11 cellular contexts compared by ENCODE assay signal in the genomic region with DNA sequence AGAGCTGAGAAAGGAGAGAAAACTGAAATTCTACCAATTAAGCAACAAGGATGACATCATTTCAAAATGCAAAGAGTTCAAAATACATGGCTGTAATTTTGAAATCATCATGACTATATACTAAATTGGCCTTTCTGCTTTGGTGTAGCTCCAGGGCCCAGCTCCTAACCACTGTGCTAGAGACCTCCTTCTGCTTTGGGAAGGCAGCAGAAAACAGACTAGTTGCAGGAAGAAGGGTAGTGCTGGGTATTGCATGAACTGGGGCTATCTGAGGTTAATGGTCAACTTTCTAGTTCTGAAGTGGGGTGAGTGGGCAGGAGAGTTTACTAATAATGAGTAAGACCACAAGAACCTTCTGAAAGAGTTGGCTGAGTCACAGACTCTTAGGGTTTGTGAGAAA.
DNase-seq lines count a peak whose midpoint lies in the region; ATAC-seq, FAIRE-seq and TF ChIP-seq lines count a peak whose summit lies in the region.
"Had no signal": no experiment of that assay in that cellular context is flagged by ENCODE, and none has a peak within 500 bp of the region (broad histone marks: within the 10 kb centered on the region; RNA-seq: fewer than 3 reads in every experiment).

No MANE protein-coding gene starts in this region.

- H3K27me3 ChIP-seq in astrocyte (ENCODE audit: insufficient read depth, low read length): no peaks in the 10 kb centered on the region
- H3K27me3 ChIP-seq in thyroid gland: no peaks in the 10 kb centered on the region

- H3K36me3 Mint-ChIP-seq in astrocyte (ENCODE audit: low read depth, unreplicated experiment): no peaks in the 10 kb centered on the region

- TF ChIP-seq CTCF in astrocyte (IDR thresholded peaks at IDR 0.05; ENCODE audit: insufficient read depth, low read depth, low read length): no peak
- no peak for TF ChIP-seq CTCF in thyroid gland (IDR thresholded peaks at IDR 0.05)

- H3K4me1 ChIP-seq in astrocyte (ENCODE audit: insufficient read depth, low read length) (peaks cover 7% of the 10 kb centered on the region), thyroid gland (no peaks in the 10 kb centered on the region)

- intact Hi-C loops in thyroid gland (cut with DNase I): no loop called here

- peaks cover 3% of the 10 kb centered on the region for H3K4me1 Mint-ChIP-seq in astrocyte (ENCODE audit: low read depth, unreplicated experiment)

- peak overlapping the region; percentile 27 for H3K4me2 ChIP-seq in astrocyte (ENCODE audit: low read length)

- no peak overlapping the region for H3K4me3 ChIP-seq in astrocyte (ENCODE audit: insufficient read depth, low read depth, low read length)
- no peak overlapping the region for H3K4me3 ChIP-seq in thyroid gland (replicated peaks in 1 of 3)
- H3K4me3 ChIP-seq: skin epidermis had no signal

- H3K36me3 ChIP-seq in astrocyte (ENCODE audit: insufficient read depth, low read length) (no peaks in the 10 kb centered on the region), thyroid gland (no peaks in the 10 kb centered on the region)

- no peak overlapping the region for H2AFZ ChIP-seq in astrocyte (ENCODE audit: low read depth, low read length)

- ATAC-seq in GM19372 (IDR thresholded peaks at IDR 0.05; ENCODE audit: low read depth, unreplicated experiment) (peak; percentile 100), HG03060 (IDR thresholded peaks at IDR 0.05; ENCODE audit: low read depth, unreplicated experiment) (peak; percentile 97)
- ATAC-seq: SK-N-SH treated with all-trans-retinoic acid at 6 μM for 48 hours had no signal

- FAIRE-seq in astrocyte (lab: Jason Lieb, UNC): no peak

- DNase-seq in Daoy (ENCODE audit: low read depth) (peak; percentile 15), astrocyte (ENCODE audit: low read depth) (peak; percentile 64), NCI-H2171 (lab: John Stamatoyannopoulos, UW) (no peak), cerebellar cortex (ENCODE audit: low spot score) (no peak), KG1 (lab: John Stamatoyannopoulos, UW) (no peak), thyroid gland (no peak)
- DNase-seq: activated naive CD8-positive, alpha-beta T cell treated with anti-CD3 and anti-CD28 coated beads, Interleukin-2, amount 10 ng/mL, durations not matched to agents 7 days and 5 days had no signal

- no peak overlapping the region for H3K4me3 Mint-ChIP-seq in astrocyte (ENCODE audit: unreplicated experiment)
- H3K4me3 Mint-ChIP-seq: activated naive CD8-positive, alpha-beta T cell treated with anti-CD3 and anti-CD28 coated beads, Interleukin-2, amount 10 ng/mL, durations not matched to agents 7 days and 5 days had no signal

- no peaks in the 10 kb centered on the region for H3K79me2 ChIP-seq in astrocyte (ENCODE audit: insufficient read depth, low read length)

- H4K20me1 ChIP-seq in astrocyte (ENCODE audit: insufficient read depth, low read length): no peaks in the 10 kb centered on the region

- H3K27ac Mint-ChIP-seq in astrocyte (ENCODE audit: unreplicated experiment): no peak overlapping the region
- H3K27ac Mint-ChIP-seq: activated naive CD8-positive, alpha-beta T cell treated with anti-CD3 and anti-CD28 coated beads, Interleukin-2, amount 10 ng/mL, durations not matched to agents 7 days and 5 days had no signal

- no peak for TF ChIP-seq POLR2A in thyroid gland (IDR thresholded peaks at IDR 0.05)

- H3K9me3 Mint-ChIP-seq in astrocyte (ENCODE audit: unreplicated experiment): peaks cover 16% of the 10 kb centered on the region

- peaks cover 2% of the 10 kb centered on the region for H3K27me3 Mint-ChIP-seq in astrocyte (ENCODE audit: low read depth, unreplicated experiment)
- H3K27me3 Mint-ChIP-seq: activated naive CD8-positive, alpha-beta T cell treated with anti-CD3 and anti-CD28 coated beads, Interleukin-2, amount 10 ng/mL, durations not matched to agents 7 days and 5 days had no signal

- H3K27ac ChIP-seq in astrocyte (ENCODE audit: low read depth, low read length) (no peak overlapping the region), thyroid gland (no peak overlapping the region)
- H3K27ac ChIP-seq: skin epidermis had no signal

- H3K9ac ChIP-seq in astrocyte (ENCODE audit: low read length): no peak overlapping the region

- H3K9me3 ChIP-seq in astrocyte (ENCODE audit: insufficient read depth, low read depth, low read length) (no peaks in the 10 kb centered on the region), thyroid gland (no peaks in the 10 kb centered on the region)

Comparison
In these comparisons a context has a peak if more than half of its experiments do, and no peak if none do; other contexts are left out.
1. DNase-seq: peak in Daoy (single experiment) and astrocyte (single experiment); none in NCI-H2171 (single experiment), cerebellar cortex (single experiment), KG1 (single experiment) and thyroid gland (0 of 2).